Comparison of ENCODE assay signal across 8 cellular contexts in genomic region chr2:197498937-197499593, GRCh38. TPM values are rescaled to one million over a fixed set of nuclear protein-coding genes. Genes with fewer than 3 reads are reported as not detected.
A peak's percentile ranks its signal among the peaks of the same experiment; 100 is the strongest.
DNase-seq lines count a peak whose midpoint lies in the region; ATAC-seq and TF ChIP-seq lines count a peak whose summit lies in the region.

No MANE protein-coding gene starts in this region.

- peaks cover 65% of the 10 kb centered on the region for H3K36me3 Mint-ChIP-seq in activated naive CD4-positive, alpha-beta T cell treated with anti-CD3 and anti-CD28 coated beads, Interleukin-2, amount 10 ng/mL, durations not matched to agents 7 days and 5 days

- H3K36me3 ChIP-seq in Peyer's patch (peaks cover 0 to 34% (median 0%) of the 10 kb centered on the region in 3 donors), neutrophil (peaks cover 5% of the 10 kb centered on the region), testis (ENCODE audit: low read depth, missing control alignments) (no peaks in the 10 kb centered on the region)

- peaks cover 0 to 42% (median 21%) of the 10 kb centered on the region in 4 donors for H3K4me1 ChIP-seq in Peyer's patch
- peaks cover 30 to 31% of the 10 kb centered on the region in 2 experiments for H3K4me1 ChIP-seq in neutrophil (ENCODE audit: control insufficient read depth in 1 of 2, insufficient read depth in 1 of 2, low read depth in 1 of 2, low read length in 1 of 2)
- peaks cover 24% of the 10 kb centered on the region for H3K4me1 ChIP-seq in testis

- H3K27me3 ChIP-seq in Peyer's patch (no peaks in the 10 kb centered on the region), neutrophil (no peaks in the 10 kb centered on the region), testis (no peaks in the 10 kb centered on the region)

- no peaks in the 10 kb centered on the region for H3K9me3 Mint-ChIP-seq in activated naive CD4-positive, alpha-beta T cell treated with anti-CD3 and anti-CD28 coated beads, Interleukin-2, amount 10 ng/mL, durations not matched to agents 7 days and 5 days

- CTCF ChIA-PET in activated naive CD4-positive, alpha-beta T cell treated with anti-CD3 and anti-CD28 coated beads, Interleukin-2, amount 10 ng/mL, durations not matched to agents 7 days and 5 days (lab: Charles Lee): no interaction called here

- TF ChIP-seq CTCF in AG09309 (IDR thresholded peaks at IDR 0.05; ENCODE audit: control insufficient read depth, insufficient read depth, low read depth, low read length, missing control alignments) (no peak), Peyer's patch (IDR thresholded peaks at IDR 0.05) (no peak), neutrophil (IDR thresholded peaks at IDR 0.05) (no peak), testis (IDR thresholded peaks at IDR 0.05) (no peak)

- intact Hi-C loops in testis (cut with DNase I; ENCODE audit: low total_unique reads): no loop called here

- H3K9me3 ChIP-seq in Peyer's patch: no peaks in the 10 kb centered on the region
- no peaks in the 10 kb centered on the region for H3K9me3 ChIP-seq in neutrophil
- H3K9me3 ChIP-seq in testis: no peaks in the 10 kb centered on the region

- H3K27me3 Mint-ChIP-seq in activated naive CD4-positive, alpha-beta T cell treated with anti-CD3 and anti-CD28 coated beads, Interleukin-2, amount 10 ng/mL, durations not matched to agents 7 days and 5 days: no peaks in the 10 kb centered on the region

- H3K4me1 Mint-ChIP-seq in activated naive CD4-positive, alpha-beta T cell treated with anti-CD3 and anti-CD28 coated beads, Interleukin-2, amount 10 ng/mL, durations not matched to agents 7 days and 5 days: peaks cover 64% of the 10 kb centered on the region

- in situ Hi-C loops in GM18951 (cut with MboI; ENCODE audit: low sequenced_read_pairs, unreplicated experiment): no loop called here

- H3K4me3 Mint-ChIP-seq in activated naive CD4-positive, alpha-beta T cell treated with anti-CD3 and anti-CD28 coated beads, Interleukin-2, amount 10 ng/mL, durations not matched to agents 7 days and 5 days: peak overlapping the region; percentile 94

- DNase-seq in AG09309 (ENCODE audit: low read depth) (no peak), Peyer's patch (peak; percentile 77 to 91 (median 83)), globus pallidus (ENCODE audit: low spot score) (peak; percentile 51), testis (peak; percentile 82)
- DNase-seq in activated naive CD4-positive, alpha-beta T cell treated with anti-CD3 and anti-CD28 coated beads, Interleukin-2, amount 10 ng/mL, durations not matched to agents 7 days and 5 days: peak; percentile 67

- H3K27ac ChIP-seq in Peyer's patch (peak overlapping the region; percentile 92 to 95 (median 94)), neutrophil (peak overlapping the region; percentile 93), testis (peak overlapping the region; percentile 99 to 100)

- H3K4me3 ChIP-seq in AG09309 (ENCODE audit: control insufficient read depth, low read depth, low read length): peak overlapping the region; percentile 97
- H3K4me3 ChIP-seq in Peyer's patch: peak overlapping the region; percentile 75 to 85 (median 80)
- peak overlapping the region; percentile 91 to 98 for H3K4me3 ChIP-seq in neutrophil (ENCODE audit: low read depth in 1 of 2, low read length in 1 of 2)
- peak overlapping the region; percentile 71 to 83 for H3K4me3 ChIP-seq in testis

- TF ChIP-seq POLR2A in GM18951 (IDR thresholded peaks at IDR 0.05; ENCODE audit: extremely low read depth, insufficient read depth, insufficient read length): peak; percentile 50
- peak; percentile 33 to 50 for TF ChIP-seq POLR2A in Peyer's patch (IDR thresholded peaks at IDR 0.05)
- no peak for TF ChIP-seq POLR2A in testis (IDR thresholded peaks at IDR 0.05)

- peak overlapping the region; percentile 94 for H3K27ac Mint-ChIP-seq in activated naive CD4-positive, alpha-beta T cell treated with anti-CD3 and anti-CD28 coated beads, Interleukin-2, amount 10 ng/mL, durations not matched to agents 7 days and 5 days

- ATAC-seq in HG03280 (IDR thresholded peaks at IDR 0.05; ENCODE audit: unreplicated experiment): peak; percentile 19

- WGBS in testis, 2 donors: 0 to 1% methylated on average over 9 to 44 of the region's 46 CpGs

RNA-seq across cellular contexts. Expression of gene HSPD1, which starts 0.6 kb away (rescaled TPM):
- total RNA-seq in Peyer's patch (100 to 1,000 TPM in 3 of 4 donors, 10 to 100 TPM in 1; 88.4 to 221 (median 122) TPM), testis (100 to 1,000 TPM; 107 to 121 TPM)
- polyA plus RNA-seq in testis (ENCODE audit: insufficient read depth, low read depth, low replicate concordance): 111 TPM

RNA-seq across cellular contexts. Expression of gene HSPE1, which starts 1.1 kb away (rescaled TPM):
- total RNA-seq in Peyer's patch (10 to 100 TPM; 23.8 to 95.4 (median 67.8) TPM), testis (10 to 100 TPM; 43.3 to 51.3 TPM)
- 61.8 TPM for polyA plus RNA-seq in testis (ENCODE audit: insufficient read depth, low read depth, low replicate concordance)

RNA-seq across cellular contexts. Expression of gene MOB4, which starts 16.8 kb away (rescaled TPM):
- total RNA-seq in Peyer's patch (10 to 100 TPM; 11.0 to 36.3 (median 20.5) TPM), testis (10 to 100 TPM; 10.7 to 13.8 TPM)
- polyA plus RNA-seq in testis (ENCODE audit: insufficient read depth, low read depth, low replicate concordance): 17.6 TPM

RNA-seq across cellular contexts. Expression of gene COQ10B, which starts 45.7 kb away (rescaled TPM):
- total RNA-seq in Peyer's patch (10 to 100 TPM; 14.4 to 30.3 (median 22.3) TPM), testis (10 to 100 TPM; 16.4 to 17.9 TPM)
- 18.0 TPM for polyA plus RNA-seq in testis (ENCODE audit: insufficient read depth, low read depth, low replicate concordance)
